In genomic region chr6:41730531-41731436, GRCh38 we compare ENCODE assay signal across 2 cellular contexts.
A peak's percentile ranks its signal among the peaks of the same experiment; 100 is the strongest.
TF ChIP-seq lines count a peak whose summit lies in the region.

No MANE protein-coding gene starts in this region.

TF ChIP-seq in WTC11, 78 proteins besides CTCF, POLR2A, EP300 and RAD21:
- TF ChIP-seq ZNF416 (CRISPR knock-in tag; IDR thresholded peaks at IDR 0.05) (no peak), ZNF317 (CRISPR knock-in tag; IDR thresholded peaks at IDR 0.05; ENCODE audit: borderline replicate concordance, low read depth) (peak; percentile 59; the same call in 1 of the 2 replicates)

TF ChIP-seq in HepG2, 621 proteins besides CTCF, POLR2A, EP300 and RAD21:
- no peak for TF ChIP-seq ZNF30 (CRISPR knock-in tag; IDR thresholded peaks at IDR 0.05)
- TF ChIP-seq BCLAF1 (IDR thresholded peaks at IDR 0.05) = no peak
- TF ChIP-seq RNF2 (conservative IDR thresholded peaks at IDR 0.05; ENCODE audit: low read depth) = no peak
- TF ChIP-seq ZNF350 (CRISPR knock-in tag; IDR thresholded peaks at IDR 0.05; ENCODE audit: borderline replicate concordance, low read depth) = no peak
- no peak for TF ChIP-seq ZBTB14 (CRISPR knock-in tag; IDR thresholded peaks at IDR 0.05)
- TF ChIP-seq ZNF337 (CRISPR knock-in tag; IDR thresholded peaks at IDR 0.05; ENCODE audit: borderline replicate concordance, low read depth) = no peak
- no peak for TF ChIP-seq HNRNPK (IDR thresholded peaks at IDR 0.05; ENCODE audit: low read depth, low read length, poor library complexity, severe bottlenecking)
- no peak for TF ChIP-seq GLI4 (CRISPR knock-in tag; IDR thresholded peaks at IDR 0.05; ENCODE audit: borderline replicate concordance)
- TF ChIP-seq BRCA1 (CRISPR knock-in tag; IDR thresholded peaks at IDR 0.05) = no peak
TF ChIP-seq in HepG2: peak in this region for 0.
